In genomic region chr12:121795029-121795977, GRCh38 we compare ENCODE assay signal across 8 cellular contexts. TPM values are rescaled to one million over a fixed set of nuclear protein-coding genes. Genes with fewer than 3 reads are reported as not detected.
DNase-seq lines count a peak whose midpoint lies in the region; ATAC-seq and TF ChIP-seq lines count a peak whose summit lies in the region.

No MANE protein-coding gene starts in this region.

- H3K27me3 ChIP-seq in BE2C = no peaks in the 10 kb centered on the region

- H3K4me1 ChIP-seq in BE2C = peaks cover 16% of the 10 kb centered on the region

- peaks cover 28% of the 10 kb centered on the region for H3K36me3 ChIP-seq in BE2C

- DNase-seq in BE2C = peak; percentile 88
- DNase-seq in NCI-H2227 (lab: John Stamatoyannopoulos, UW; ENCODE audit: unreplicated experiment) = peak; percentile 87
- peak; percentile 79 to 88 for DNase-seq in activated CD4-positive, alpha-beta T cell treated with anti-CD3 and anti-CD28 coated beads for 4 hours
- peak; percentile 89 for DNase-seq in choroid plexus epithelial cell (ENCODE audit: low read depth)
- peak; percentile 94 for DNase-seq in left kidney (ENCODE audit: low read depth, low spot score)
- DNase-seq in stimulated activated CD4-positive, alpha-beta T cell treated with anti-CD3 and anti-CD28 coated beads, Interleukin-2, amount 100 ng/mL, for 24 hours = peak; percentile 89

- ATAC-seq in GM21528 (IDR thresholded peaks at IDR 0.05; ENCODE audit: low FRiP score, unreplicated experiment) (peak; percentile 21), GM18520 (IDR thresholded peaks at IDR 0.05; ENCODE audit: unreplicated experiment) (no peak)

- H3K9me3 ChIP-seq in BE2C = no peaks in the 10 kb centered on the region

- TF ChIP-seq CTCF in BE2C (IDR thresholded peaks at IDR 0.05; ENCODE audit: low read depth, low read length) = peak; percentile 97
- peak; percentile 95 for TF ChIP-seq CTCF in choroid plexus epithelial cell (conservative IDR thresholded peaks at IDR 0.05; ENCODE audit: low read depth, low read length)

- H3K4me3 ChIP-seq in BE2C (ENCODE audit: low read depth, low read length) (peak overlapping the region; percentile 66), choroid plexus epithelial cell (ENCODE audit: low read depth, low read length) (peak overlapping the region; percentile 60)

RNA-seq across cellular contexts. Expression of gene RHOF, which starts 1.8 kb away (rescaled TPM):
- polyA plus RNA-seq in BE2C (2012; ENCODE audit: insufficient read depth, insufficient read length, low read depth) = 7.0 TPM

RNA-seq across cellular contexts. Expression of gene SETD1B, which starts 8.5 kb away (rescaled TPM):
- 31.1 TPM for polyA plus RNA-seq in BE2C (2012; ENCODE audit: insufficient read depth, insufficient read length, low read depth)
